ENCODE assay signal across 14 cellular contexts in the genomic region with DNA sequence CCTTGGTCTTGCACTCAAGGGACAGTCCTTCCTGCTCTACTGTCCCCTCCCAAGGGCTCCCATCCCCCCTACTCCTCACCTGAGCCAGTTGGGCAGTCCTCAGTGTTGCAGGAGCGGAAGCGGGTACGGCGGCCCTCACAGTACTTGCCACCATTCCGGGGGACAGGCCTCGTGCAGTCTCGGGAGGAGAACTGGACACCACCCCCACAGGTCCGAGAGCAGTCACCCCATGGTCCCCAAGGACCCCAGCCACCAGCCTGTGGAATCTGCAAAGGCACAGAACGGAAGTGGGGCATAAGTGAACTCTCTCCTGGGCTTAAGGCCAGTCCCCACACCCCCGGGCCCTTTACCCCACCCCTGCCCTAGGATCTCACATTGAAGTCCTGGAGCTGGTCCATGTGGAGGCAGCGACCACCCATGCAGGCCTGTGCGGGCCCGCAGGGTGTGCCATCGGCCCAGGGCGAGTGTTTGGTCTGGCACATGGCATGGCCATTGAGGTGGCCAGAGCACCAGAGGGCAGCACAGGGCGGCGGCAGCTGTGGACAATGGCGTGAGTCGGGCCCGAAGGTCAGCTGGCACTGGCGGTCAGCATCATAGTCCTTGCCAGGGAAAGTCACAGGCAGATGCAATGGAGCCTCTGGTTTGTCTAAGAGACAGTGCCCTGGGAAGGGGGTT. TPM values are rescaled to one million over a fixed set of nuclear protein-coding genes. Genes with fewer than 3 reads are reported as not detected.
DNase-seq lines count a peak whose midpoint lies in the region; ATAC-seq, FAIRE-seq and TF ChIP-seq lines count a peak whose summit lies in the region.
"Had no signal": no experiment of that assay in that cellular context is flagged by ENCODE, and none has a peak within 500 bp of the region (broad histone marks: within the 10 kb centered on the region; RNA-seq: fewer than 3 reads in every experiment).

No MANE protein-coding gene starts in this region.

- H3K27ac Mint-ChIP-seq in natural killer cell: peak overlapping the region; percentile 89 to 92
- peak overlapping the region in 1 of 2 donors; percentile 82 for H3K27ac Mint-ChIP-seq in natural killer cell treated with Interleukin-12 subunit alpha and Interleukin-12 subunit beta and Interleukin-15 and Interleukin-18, amount 100 ng/mL, for 72 hours

- WGBS in aorta, 2 donors: 77 to 79% methylated on average over 21 of the region's 21 CpGs

- H3K4me2 ChIP-seq in endothelial cell of umbilical vein (ENCODE audit: insufficient read depth, low read length): no peak overlapping the region

- H3K27me3 Mint-ChIP-seq in natural killer cell (ENCODE audit: low read depth in 2 of 2): no peaks in the 10 kb centered on the region
- no peaks in the 10 kb centered on the region for H3K27me3 Mint-ChIP-seq in natural killer cell treated with Interleukin-12 subunit alpha and Interleukin-12 subunit beta and Interleukin-15 and Interleukin-18, amount 100 ng/mL, for 72 hours

- POLR2A ChIA-PET in endothelial cell of umbilical vein (lab: Charles Lee): interaction anchor here (1.6 kb wide), 1 partner anchor 32 kb away, joined by 5 read pairs; no protein-coding TSS in a partner anchor

- peaks cover 33% of the 10 kb centered on the region for H3K79me2 ChIP-seq in endothelial cell of umbilical vein (ENCODE audit: control insufficient read depth, insufficient read depth, low read length)

- H3K4me3 ChIP-seq in endothelial cell of umbilical vein (replicated peaks in 1 of 3; ENCODE audit: insufficient read depth in 1 of 3, low read depth in 1 of 3, low read length in 3 of 3): no peak overlapping the region
- H3K4me3 ChIP-seq in aorta (ENCODE audit: low read length in 2 of 2): no peak overlapping the region

- no peak for TF ChIP-seq POLR2A in endothelial cell of umbilical vein (IDR thresholded peaks at IDR 0.05; ENCODE audit: low read depth, low read length)

- no TSS peak for BruUV-seq in endothelial cell of umbilical vein (replicated peaks; lab: Mats Ljungman, UMichigan)

- ATAC-seq in natural killer cell (no peak), aorta (ENCODE audit: low FRiP score) (no peak), HG03342 (IDR thresholded peaks at IDR 0.05; ENCODE audit: unreplicated experiment) (no peak), HG02973 (IDR thresholded peaks at IDR 0.05; ENCODE audit: unreplicated experiment) (no peak), HG03025 (IDR thresholded peaks at IDR 0.05; ENCODE audit: low FRiP score, unreplicated experiment) (no peak)
- no peak for ATAC-seq in natural killer cell treated with Interleukin-12 subunit alpha and Interleukin-12 subunit beta and Interleukin-15 and Interleukin-18, amount 100 ng/mL, for 72 hours

- H3K27ac ChIP-seq in endothelial cell of umbilical vein (ENCODE audit: insufficient read depth, low read depth, low read length) (no peak overlapping the region), aorta (ENCODE audit: low read depth in 1 of 2, low read length in 2 of 2) (no peak overlapping the region)
- H3K27ac ChIP-seq: epithelial cell of prostate had no signal

- DNase-seq in natural killer cell (no peak), endothelial cell of umbilical vein (ENCODE audit: low read depth, low spot score) (no peak), myocyte (ENCODE audit: low read depth) (peak; percentile 92), aorta (peak; percentile 51 to 81)
- no peak for DNase-seq in natural killer cell treated with Interleukin-12 subunit alpha and Interleukin-12 subunit beta and Interleukin-15 and Interleukin-18, amount 100 ng/mL, for 72 hours (ENCODE audit: low spot score)
- DNase-seq: activated T-cell treated with anti-CD3 and anti-CD28 coated beads for 4 hours; NCI-H446; stimulated activated CD8-positive, alpha-beta memory T cell treated with anti-CD3 and anti-CD28 coated beads, Interleukin-4, amount 100 ng/mL, for 48 hours had no signal

- no peak overlapping the region for H3K9ac ChIP-seq in endothelial cell of umbilical vein (replicated peaks; ENCODE audit: extremely low read depth, insufficient read depth, low read length)

- H3K4me1 ChIP-seq in endothelial cell of umbilical vein (ENCODE audit: control insufficient read depth, extremely low read depth, insufficient read depth, low read length) (peaks cover 30% of the 10 kb centered on the region), aorta (ENCODE audit: control insufficient read depth in 1 of 2, insufficient read depth in 2 of 2, low read length in 2 of 2) (no peaks in the 10 kb centered on the region)

- intact Hi-C loops in natural killer cell (cut with micrococcal nuclease): no loop called here
- intact Hi-C loops in endothelial cell of umbilical vein (cut with micrococcal nuclease): loop anchor here (2.0 kb wide), 1 partner anchor 97 kb away; no protein-coding TSS in a partner anchor
- intact Hi-C loops in aorta (cut with DNase I): loop anchor here in 1 of 2 donors (5.0 kb wide), 1 partner anchor 189 kb away; no protein-coding TSS in a partner anchor

- CTCF ChIA-PET in endothelial cell of umbilical vein (lab: Charles Lee): interaction anchor here (0.7 to 6.2 kb wide), 16 partner anchors 8 to 246 kb away, joined by 3 to 54 read pairs (median 4); partner anchors contain the start of genes NDUFS2, PPOX and TOMM40L

- dilution Hi-C loops in endothelial cell of umbilical vein (cut with MboI; ENCODE audit: extremely low pct_ligation_motif_present, low sequenced_read_pairs): no loop called here

- no peaks in the 10 kb centered on the region for H4K20me1 ChIP-seq in endothelial cell of umbilical vein (replicated peaks; ENCODE audit: control insufficient read depth, extremely low read depth, insufficient read depth, low read length)

- H3K9me3 Mint-ChIP-seq in natural killer cell: no peaks in the 10 kb centered on the region
- H3K9me3 Mint-ChIP-seq in natural killer cell treated with Interleukin-12 subunit alpha and Interleukin-12 subunit beta and Interleukin-15 and Interleukin-18, amount 100 ng/mL, for 72 hours: no peaks in the 10 kb centered on the region

- no peaks in the 10 kb centered on the region for H3K9me1 ChIP-seq in endothelial cell of umbilical vein (replicated peaks; ENCODE audit: control insufficient read depth, extremely low read depth, insufficient read depth, low read length)

- H3K9me3 ChIP-seq in endothelial cell of umbilical vein (replicated peaks; ENCODE audit: control insufficient read depth, insufficient read depth, low read length) (no peaks in the 10 kb centered on the region), aorta (ENCODE audit: control insufficient read depth, low read length) (no peaks in the 10 kb centered on the region)

- TF ChIP-seq CTCF in natural killer cell (IDR thresholded peaks at IDR 0.05) (no peak), endothelial cell of umbilical vein (IDR thresholded peaks at IDR 0.05; ENCODE audit: extremely low read depth in 1 of 2, insufficient read depth in 1 of 2, low read depth in 1 of 2, low read length in 2 of 2) (peak; percentile 36 to 61)

- H3K27me3 ChIP-seq in endothelial cell of umbilical vein (ENCODE audit: control insufficient read depth in 2 of 2, insufficient read depth in 2 of 2, low read length in 2 of 2): no peaks in the 10 kb centered on the region
- H3K27me3 ChIP-seq in aorta (ENCODE audit: control insufficient read depth in 1 of 2, insufficient read depth in 2 of 2, low read length in 1 of 2): no peaks in the 10 kb centered on the region

- peak; percentile 70 for FAIRE-seq in endothelial cell of umbilical vein (lab: Jason Lieb, UNC)
- FAIRE-seq: GM18507, TTC549 had no signal

- H3K4me1 Mint-ChIP-seq in natural killer cell: peaks cover 35 to 62% of the 10 kb centered on the region in 2 donors
- H3K4me1 Mint-ChIP-seq in natural killer cell treated with Interleukin-12 subunit alpha and Interleukin-12 subunit beta and Interleukin-15 and Interleukin-18, amount 100 ng/mL, for 72 hours (ENCODE audit: low read depth in 2 of 2): peaks cover 32 to 58% of the 10 kb centered on the region in 2 donors

- H3K36me3 ChIP-seq in endothelial cell of umbilical vein (ENCODE audit: control insufficient read depth in 2 of 2, extremely low read depth in 1 of 2, insufficient read depth in 2 of 2, low read length in 2 of 2) (peaks cover 3% of the 10 kb centered on the region in 2 experiments), aorta (ENCODE audit: control insufficient read depth in 1 of 2, insufficient read depth in 2 of 2, low read length in 1 of 2) (no peaks in the 10 kb centered on the region)

- H3K36me3 Mint-ChIP-seq in natural killer cell: no peaks in the 10 kb centered on the region
- H3K36me3 Mint-ChIP-seq in natural killer cell treated with Interleukin-12 subunit alpha and Interleukin-12 subunit beta and Interleukin-15 and Interleukin-18, amount 100 ng/mL, for 72 hours: no peaks in the 10 kb centered on the region

- H2AFZ ChIP-seq in endothelial cell of umbilical vein (ENCODE audit: low read depth, low read length): no peak overlapping the region

- H3K4me3 Mint-ChIP-seq in natural killer cell: no peak overlapping the region
- no peak overlapping the region for H3K4me3 Mint-ChIP-seq in natural killer cell treated with Interleukin-12 subunit alpha and Interleukin-12 subunit beta and Interleukin-15 and Interleukin-18, amount 100 ng/mL, for 72 hours

RNA-seq across cellular contexts. Expression of gene ADAMTS4, which starts 5.2 kb away (rescaled TPM):
- total RNA-seq in natural killer cell: under 1 TPM; 0.14 to 0.20 (median 0.14) TPM
- total RNA-seq in natural killer cell treated with Interleukin-12 subunit alpha and Interleukin-12 subunit beta and Interleukin-15 and Interleukin-18, amount 100 ng/mL, for 72 hours: under 1 TPM; 0.43 to 0.89 TPM
- total RNA-seq in endothelial cell of umbilical vein: 8.9 and 13.6 TPM in 2 replicates
- polyA plus RNA-seq in endothelial cell of umbilical vein: 2.5 and 2.6 TPM in 2 replicates
- 1.1 and 1.4 TPM in 2 replicates for polyA plus RNA-seq in endothelial cell of umbilical vein (2011; cell fraction: cytosol; rRNA removed)
- polyA plus RNA-seq in endothelial cell of umbilical vein (2011; cell fraction: nucleus; rRNA removed): 2.7 and 3.4 TPM in 2 replicates
- polyA plus RNA-seq in endothelial cell of umbilical vein (2012): 11.6 and 12.1 TPM in 2 replicates
- 3.5 and 13.4 TPM in 2 replicates for polyA minus RNA-seq in endothelial cell of umbilical vein
- 0.41 TPM for polyA minus RNA-seq in endothelial cell of umbilical vein (2011; cell fraction: cytosol; rRNA and poly(A)+ RNA removed)
- polyA minus RNA-seq in endothelial cell of umbilical vein (2011; cell fraction: nucleus; rRNA and poly(A)+ RNA removed): 7.3 and 7.8 TPM in 2 replicates
- 19.7 and 22.4 TPM in 2 replicates for total RNA-seq in myocyte
- polyA plus RNA-seq in myocyte (2012): 7.2 TPM
- total RNA-seq in aorta: 100 to 1,000 TPM in 1 of 2 donors, 10 to 100 TPM in 1; 78.9 to 207 TPM
- polyA plus RNA-seq in aorta: 1 to 10 TPM; 1.4 to 6.8 TPM

RNA-seq across cellular contexts. Expression of gene NDUFS2, which starts 8.5 kb away (rescaled TPM):
- total RNA-seq in natural killer cell (10 to 100 TPM; 74.7 to 88.8 (median 84.7) TPM), endothelial cell of umbilical vein (95.1 and 99.7 TPM in 2 replicates), myocyte (162 TPM in 2 replicates), aorta (10 to 100 TPM; 55.3 to 63.4 TPM)
- 10 to 100 TPM; 86.2 to 87.8 TPM for total RNA-seq in natural killer cell treated with Interleukin-12 subunit alpha and Interleukin-12 subunit beta and Interleukin-15 and Interleukin-18, amount 100 ng/mL, for 72 hours
- polyA plus RNA-seq in endothelial cell of umbilical vein (101 and 130 TPM in 2 replicates), aorta (10 to 100 TPM; 64.2 to 88.1 TPM)
- 119 and 125 TPM in 2 replicates for polyA plus RNA-seq in endothelial cell of umbilical vein (2011; cell fraction: cytosol; rRNA removed)
- 133 and 144 TPM in 2 replicates for polyA plus RNA-seq in endothelial cell of umbilical vein (2011; cell fraction: nucleus; rRNA removed)
- polyA plus RNA-seq in endothelial cell of umbilical vein (2012): 97.3 and 104 TPM in 2 replicates
- polyA minus RNA-seq in endothelial cell of umbilical vein: 209 and 223 TPM in 2 replicates
- 114 TPM for polyA minus RNA-seq in endothelial cell of umbilical vein (2011; cell fraction: cytosol; rRNA and poly(A)+ RNA removed)
- polyA minus RNA-seq in endothelial cell of umbilical vein (2011; cell fraction: nucleus; rRNA and poly(A)+ RNA removed): 68.0 and 89.1 TPM in 2 replicates
- polyA plus RNA-seq in myocyte (2012): 130 TPM

RNA-seq across cellular contexts. Expression of gene B4GALT3, which starts 16.4 kb away (rescaled TPM):
- 10 to 100 TPM; 58.4 to 62.2 (median 59.4) TPM for total RNA-seq in natural killer cell
- total RNA-seq in natural killer cell treated with Interleukin-12 subunit alpha and Interleukin-12 subunit beta and Interleukin-15 and Interleukin-18, amount 100 ng/mL, for 72 hours: 10 to 100 TPM; 61.7 to 75.0 TPM
- total RNA-seq in endothelial cell of umbilical vein: 39.5 and 39.8 TPM in 2 replicates
- 55.5 and 60.4 TPM in 2 replicates for polyA plus RNA-seq in endothelial cell of umbilical vein
- 43.9 and 47.0 TPM in 2 replicates for polyA plus RNA-seq in endothelial cell of umbilical vein (2011; cell fraction: cytosol; rRNA removed)
- 46.1 and 53.2 TPM in 2 replicates for polyA plus RNA-seq in endothelial cell of umbilical vein (2011; cell fraction: nucleus; rRNA removed)
- 36.9 and 38.5 TPM in 2 replicates for polyA plus RNA-seq in endothelial cell of umbilical vein (2012)
- polyA minus RNA-seq in endothelial cell of umbilical vein: 22.8 and 24.6 TPM in 2 replicates
- 18.3 TPM for polyA minus RNA-seq in endothelial cell of umbilical vein (2011; cell fraction: cytosol; rRNA and poly(A)+ RNA removed)
- 13.6 and 14.2 TPM in 2 replicates for polyA minus RNA-seq in endothelial cell of umbilical vein (2011; cell fraction: nucleus; rRNA and poly(A)+ RNA removed)
- 32.8 and 34.3 TPM in 2 replicates for total RNA-seq in myocyte
- 38.3 TPM for polyA plus RNA-seq in myocyte (2012)
- 10 to 100 TPM; 26.8 to 29.8 TPM for total RNA-seq in aorta
- 10 to 100 TPM; 13.9 to 23.1 TPM for polyA plus RNA-seq in aorta

RNA-seq across cellular contexts. Expression of gene FCER1G, which starts 21.4 kb away (rescaled TPM):
- total RNA-seq in natural killer cell (100 to 1,000 TPM; 226 to 281 (median 259) TPM), endothelial cell of umbilical vein (1.6 and 2.2 TPM in 2 replicates), myocyte (not detected in 2 replicates), aorta (10 to 100 TPM; 64.3 to 74.0 TPM)
- total RNA-seq in natural killer cell treated with Interleukin-12 subunit alpha and Interleukin-12 subunit beta and Interleukin-15 and Interleukin-18, amount 100 ng/mL, for 72 hours: 100 to 1,000 TPM; 111 to 583 TPM
- polyA plus RNA-seq in endothelial cell of umbilical vein (1.1 and 1.3 TPM in 2 replicates), aorta (100 to 1,000 TPM in 1 of 2 donors, 10 to 100 TPM in 1; 35.7 to 154 TPM)
- 0.57 and 0.63 TPM in 2 replicates for polyA plus RNA-seq in endothelial cell of umbilical vein (2011; cell fraction: cytosol; rRNA removed)
- 1.9 and 2.4 TPM in 2 replicates for polyA plus RNA-seq in endothelial cell of umbilical vein (2011; cell fraction: nucleus; rRNA removed)
- polyA plus RNA-seq in endothelial cell of umbilical vein (2012): 0.60 TPM in 1 of 2 replicates, not detected in the other
- polyA minus RNA-seq in endothelial cell of umbilical vein: 0.93 TPM in 1 of 2 replicates, not detected in the other
- polyA minus RNA-seq in endothelial cell of umbilical vein (2011; cell fraction: cytosol; rRNA and poly(A)+ RNA removed): not detected
- polyA minus RNA-seq in endothelial cell of umbilical vein (2011; cell fraction: nucleus; rRNA and poly(A)+ RNA removed): 1.5 TPM in 1 of 2 replicates, not detected in the other
- 1.5 TPM for polyA plus RNA-seq in myocyte (2012)

RNA-seq across cellular contexts. Expression of gene PPOX, which starts 27.5 kb away (rescaled TPM):
- total RNA-seq in natural killer cell (10 to 100 TPM; 45.5 to 66.3 (median 57.4) TPM), endothelial cell of umbilical vein (28.5 and 28.9 TPM in 2 replicates), myocyte (9.4 and 18.5 TPM in 2 replicates), aorta (10 to 100 TPM; 16.3 to 30.9 TPM)
- 10 to 100 TPM; 25.7 to 30.3 TPM for total RNA-seq in natural killer cell treated with Interleukin-12 subunit alpha and Interleukin-12 subunit beta and Interleukin-15 and Interleukin-18, amount 100 ng/mL, for 72 hours
- polyA plus RNA-seq in endothelial cell of umbilical vein (26.4 and 31.3 TPM in 2 replicates), aorta (100 to 1,000 TPM in 1 of 2 donors, 10 to 100 TPM in 1; 17.0 to 126 TPM)
- polyA plus RNA-seq in endothelial cell of umbilical vein (2011; cell fraction: cytosol; rRNA removed): 11.8 and 15.6 TPM in 2 replicates
- 118 and 123 TPM in 2 replicates for polyA plus RNA-seq in endothelial cell of umbilical vein (2011; cell fraction: nucleus; rRNA removed)
- polyA plus RNA-seq in endothelial cell of umbilical vein (2012): 17.9 and 19.2 TPM in 2 replicates
- 13.7 and 16.0 TPM in 2 replicates for polyA minus RNA-seq in endothelial cell of umbilical vein
- 13.5 TPM for polyA minus RNA-seq in endothelial cell of umbilical vein (2011; cell fraction: cytosol; rRNA and poly(A)+ RNA removed)
- 17.6 and 19.1 TPM in 2 replicates for polyA minus RNA-seq in endothelial cell of umbilical vein (2011; cell fraction: nucleus; rRNA and poly(A)+ RNA removed)
- polyA plus RNA-seq in myocyte (2012): 16.8 TPM

Comparison
In these comparisons a context has a peak if more than half of its experiments do, and no peak if none do; other contexts are left out.
1. DNase-seq: peak in myocyte (single experiment) and aorta (2 of 2); none in natural killer cell (single experiment), natural killer cell treated with Interleukin-12 subunit alpha and Interleukin-12 subunit beta and Interleukin-15 and Interleukin-18, amount 100 ng/mL, for 72 hours (single experiment) and endothelial cell of umbilical vein (single experiment).